15 cellular contexts compared by ENCODE assay signal in genomic region chr4:141425124-141425523, GRCh38.
A peak's percentile ranks its signal among the peaks of the same experiment; 100 is the strongest.
DNase-seq lines count a peak whose midpoint lies in the region; ATAC-seq and TF ChIP-seq lines count a peak whose summit lies in the region.
"Had no signal": no experiment of that assay in that cellular context is flagged by ENCODE, and none has a peak within 500 bp of the region (broad histone marks: within the 10 kb centered on the region; RNA-seq: fewer than 3 reads in every experiment).

No MANE protein-coding gene starts in this region.

- peak; percentile 48 for DNase-seq in BJ (ENCODE audit: low read depth)
- DNase-seq in LoVo (ENCODE audit: low spot score) = peak; percentile 1
- DNase-seq in choroid plexus epithelial cell (ENCODE audit: low read depth) = peak; percentile 95
- DNase-seq in mesendoderm = peak; percentile 1
- no peak for DNase-seq in HK-2 (ENCODE audit: unreplicated experiment)
- DNase-seq in Karpas-422 = no peak
- no peak for DNase-seq in NCI-H82 treated with DMSO at 0.1 percent for 48 hours (lab: John Stamatoyannopoulos, UW; ENCODE audit: unreplicated experiment)
- DNase-seq: activated CD8-positive, alpha-beta memory T cell treated with anti-CD3 and anti-CD28 coated beads, Interleukin-2, amount 50 U/mL, for 4 hours; activated naive CD8-positive, alpha-beta T cell treated with anti-CD3 and anti-CD28 coated beads, Interleukin-2, amount 10 ng/mL, durations not matched to agents 7 days and 5 days; DMS79 treated with DMSO at 0.1 percent for 48 hours; NCI-H1417 treated with DMSO at 0.1 percent for 48 hours; stimulated activated naive CD4-positive, alpha-beta T cell; T-cell had no signal

- no peak overlapping the region for H4K5ac ChIP-seq in mesendoderm (ENCODE audit: low read length)

- H3K4me2 ChIP-seq in mesendoderm (ENCODE audit: low read length) (no peak overlapping the region), Karpas-422 (ENCODE audit: low read depth, low read length, poor library complexity, severe bottlenecking) (no peak overlapping the region)

- H3K27ac ChIP-seq in mesendoderm (ENCODE audit: low read depth, low read length) (no peak overlapping the region), Karpas-422 (ENCODE audit: low read length) (no peak overlapping the region)
- H3K27ac ChIP-seq: C4-2B had no signal

- no peaks in the 10 kb centered on the region for H4K20me1 ChIP-seq in Karpas-422 (ENCODE audit: insufficient read depth, low read depth, low read length)

- H3K79me1 ChIP-seq in mesendoderm (ENCODE audit: low read length) = no peaks in the 10 kb centered on the region

- no peak overlapping the region for H2BK5ac ChIP-seq in mesendoderm (ENCODE audit: low read length)

- CTCF ChIA-PET in BJ (lab: Yijun Ruan, JAX) = no interaction called here

- no peak overlapping the region for H3K56ac ChIP-seq in mesendoderm (ENCODE audit: low read length)

- no peak overlapping the region for H3K23ac ChIP-seq in mesendoderm (ENCODE audit: low read length)

- no peaks in the 10 kb centered on the region; the same call in 1 of the 2 replicates for H3K9me2 ChIP-seq in Karpas-422 (replicated peaks; ENCODE audit: insufficient read depth, low read length)

- no peak overlapping the region for H3K4ac ChIP-seq in mesendoderm (ENCODE audit: low read depth, low read length)

- H3K4me3 ChIP-seq in BJ (ENCODE audit: low read depth, low read length) (no peak overlapping the region), choroid plexus epithelial cell (ENCODE audit: low read depth, low read length) (no peak overlapping the region), mesendoderm (ENCODE audit: low read length) (no peak overlapping the region), Karpas-422 (ENCODE audit: low read length) (no peak overlapping the region)

- no peak overlapping the region for H4K8ac ChIP-seq in mesendoderm (ENCODE audit: low read depth, low read length)

- no peaks in the 10 kb centered on the region for H3K27me3 ChIP-seq in BJ (ENCODE audit: control insufficient read depth, insufficient read depth, low read length)
- no peaks in the 10 kb centered on the region for H3K27me3 ChIP-seq in mesendoderm (ENCODE audit: insufficient read depth, low read length, poor library complexity)
- no peaks in the 10 kb centered on the region for H3K27me3 ChIP-seq in Karpas-422 (ENCODE audit: low read length)

- no peak overlapping the region for H2BK15ac ChIP-seq in mesendoderm (replicated peaks; ENCODE audit: low read depth)

- no peak overlapping the region for H3K18ac ChIP-seq in mesendoderm (ENCODE audit: low read length)

- ATAC-seq in GM19395 (IDR thresholded peaks at IDR 0.05; ENCODE audit: unreplicated experiment) = no peak
- ATAC-seq: T-cell had no signal

- H3K79me2 ChIP-seq in mesendoderm (ENCODE audit: control insufficient read depth, insufficient read depth, low read length) = no peaks in the 10 kb centered on the region
- H3K79me2 ChIP-seq in Karpas-422 (ENCODE audit: low read length) = no peaks in the 10 kb centered on the region

- POLR2A ChIA-PET in BJ (lab: Charles Lee) = no interaction called here

- H2AFZ ChIP-seq in Karpas-422 (ENCODE audit: low read length) = no peak overlapping the region

- H3K9me3 ChIP-seq in Karpas-422 (ENCODE audit: low read length) = peaks cover 5% of the 10 kb centered on the region; the same call in 1 of the 2 replicates

- TF ChIP-seq CTCF in BJ (IDR thresholded peaks at IDR 0.05; ENCODE audit: insufficient read depth, low read depth, low read length) (no peak), choroid plexus epithelial cell (conservative IDR thresholded peaks at IDR 0.05; ENCODE audit: low read depth, low read length) (no peak)

- H3K36me3 ChIP-seq in BJ (ENCODE audit: control insufficient read depth, insufficient read depth, low read length) (no peaks in the 10 kb centered on the region), mesendoderm (ENCODE audit: control insufficient read depth, insufficient read depth, low read length) (no peaks in the 10 kb centered on the region), Karpas-422 (ENCODE audit: insufficient read depth, low read length) (no peaks in the 10 kb centered on the region)

- WGBS in mesendoderm (ENCODE audit: extremely low coverage, insufficient coverage, low lambda C conversion rate) = no CpG with 5 or more reads among the region's 1 CpG

- no peaks in the 10 kb centered on the region for H3K4me1 ChIP-seq in mesendoderm (ENCODE audit: control insufficient read depth, low read depth, low read length)
- no peaks in the 10 kb centered on the region for H3K4me1 ChIP-seq in Karpas-422 (ENCODE audit: low read length)

- H3K9ac ChIP-seq in mesendoderm (ENCODE audit: low read length) = no peak overlapping the region
- no peak overlapping the region for H3K9ac ChIP-seq in Karpas-422 (ENCODE audit: low read length)

- H2BK120ac ChIP-seq in mesendoderm (ENCODE audit: low read depth, low read length) = no peak overlapping the region

- H2AK5ac ChIP-seq in mesendoderm (ENCODE audit: low read length) = no peak overlapping the region

Comparison
In these comparisons a context has a peak if more than half of its experiments do, and no peak if none do; other contexts are left out.
1. DNase-seq: peak in BJ (single experiment), LoVo (single experiment), choroid plexus epithelial cell (single experiment) and mesendoderm (single experiment); none in HK-2 (single experiment), Karpas-422 (single experiment) and NCI-H82 treated with DMSO at 0.1 percent for 48 hours (single experiment).